Comparison of ENCODE assay signal across 1 cellular context in the genomic region with DNA sequence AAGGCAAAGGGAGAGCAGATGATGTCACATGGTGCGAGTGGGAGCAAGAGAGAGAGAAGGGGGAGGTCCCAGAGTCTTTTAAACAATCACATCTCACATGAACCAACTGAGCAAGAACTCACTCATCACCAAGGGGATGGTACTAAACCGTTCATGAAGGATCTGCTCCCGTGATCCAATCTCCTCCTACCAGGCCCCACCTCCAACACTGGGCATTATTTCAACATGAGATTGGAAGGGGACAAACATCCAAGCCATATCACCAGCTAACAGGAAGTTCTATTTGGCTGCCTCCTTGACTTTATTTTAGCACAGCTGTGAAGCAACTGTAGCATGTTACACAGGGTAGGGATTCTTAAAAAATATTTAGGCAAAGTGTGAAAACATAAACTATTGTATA.
TF ChIP-seq lines count a peak whose summit lies in the region.

No MANE protein-coding gene starts in this region.

TF ChIP-seq in GM23338, 12 proteins besides CTCF, POLR2A, EP300 and RAD21 (continued from another document):
- TF ChIP-seq, protein P1, sequence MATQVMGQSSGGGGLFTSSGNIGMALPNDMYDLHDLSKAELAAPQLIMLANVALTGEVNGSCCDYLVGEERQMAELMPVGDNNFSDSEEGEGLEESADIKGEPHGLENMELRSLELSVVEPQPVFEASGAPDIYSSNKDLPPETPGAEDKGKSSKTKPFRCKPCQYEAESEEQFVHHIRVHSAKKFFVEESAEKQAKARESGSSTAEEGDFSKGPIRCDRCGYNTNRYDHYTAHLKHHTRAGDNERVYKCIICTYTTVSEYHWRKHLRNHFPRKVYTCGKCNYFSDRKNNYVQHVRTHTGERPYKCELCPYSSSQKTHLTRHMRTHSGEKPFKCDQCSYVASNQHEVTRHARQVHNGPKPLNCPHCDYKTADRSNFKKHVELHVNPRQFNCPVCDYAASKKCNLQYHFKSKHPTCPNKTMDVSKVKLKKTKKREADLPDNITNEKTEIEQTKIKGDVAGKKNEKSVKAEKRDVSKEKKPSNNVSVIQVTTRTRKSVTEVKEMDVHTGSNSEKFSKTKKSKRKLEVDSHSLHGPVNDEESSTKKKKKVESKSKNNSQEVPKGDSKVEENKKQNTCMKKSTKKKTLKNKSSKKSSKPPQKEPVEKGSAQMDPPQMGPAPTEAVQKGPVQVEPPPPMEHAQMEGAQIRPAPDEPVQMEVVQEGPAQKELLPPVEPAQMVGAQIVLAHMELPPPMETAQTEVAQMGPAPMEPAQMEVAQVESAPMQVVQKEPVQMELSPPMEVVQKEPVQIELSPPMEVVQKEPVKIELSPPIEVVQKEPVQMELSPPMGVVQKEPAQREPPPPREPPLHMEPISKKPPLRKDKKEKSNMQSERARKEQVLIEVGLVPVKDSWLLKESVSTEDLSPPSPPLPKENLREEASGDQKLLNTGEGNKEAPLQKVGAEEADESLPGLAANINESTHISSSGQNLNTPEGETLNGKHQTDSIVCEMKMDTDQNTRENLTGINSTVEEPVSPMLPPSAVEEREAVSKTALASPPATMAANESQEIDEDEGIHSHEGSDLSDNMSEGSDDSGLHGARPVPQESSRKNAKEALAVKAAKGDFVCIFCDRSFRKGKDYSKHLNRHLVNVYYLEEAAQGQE (IDR thresholded peaks at IDR 0.05; ENCODE audit: unreplicated experiment): no peak
